Comparison of ENCODE assay signal across 8 cellular contexts in genomic region chr12:50283924-50284236, GRCh38. TPM values are rescaled to one million over a fixed set of nuclear protein-coding genes. Genes with fewer than 3 reads are reported as not detected.
DNase-seq lines count a peak whose midpoint lies in the region; ATAC-seq and TF ChIP-seq lines count a peak whose summit lies in the region.

No MANE protein-coding gene starts in this region.

- peak; percentile 58 for DNase-seq in activated CD8-positive, alpha-beta memory T cell treated with anti-CD3 and anti-CD28 coated beads for 24 hours
- no peak for DNase-seq in activated CD8-positive, alpha-beta memory T cell treated with anti-CD3 and anti-CD28 coated beads, Interleukin-2, amount 50 U/mL, for 4 hours
- DNase-seq in NCI-H69 (lab: John Stamatoyannopoulos, UW) (peak; percentile 68), dorsolateral prefrontal cortex (no peak), midbrain (lab: John Stamatoyannopoulos, UW) (peak; percentile 55), amniotic stem cell (lab: John Stamatoyannopoulos, UW) (no peak), NCI-H226 (no peak)

- no peak for ATAC-seq in GM21737 (IDR thresholded peaks at IDR 0.05; ENCODE audit: unreplicated experiment)

- H3K27me3 ChIP-seq in dorsolateral prefrontal cortex: no peaks in the 10 kb centered on the region

- H3K4me3 ChIP-seq in dorsolateral prefrontal cortex: peak overlapping the region; percentile 67 to 100 (median 94)

- H3K27ac ChIP-seq in dorsolateral prefrontal cortex: peak overlapping the region in 54 of 59 donors; percentile 24 to 92 (median 78)

- no peak for TF ChIP-seq CTCF in dorsolateral prefrontal cortex (IDR thresholded peaks at IDR 0.05 in 54 of 56, conservative IDR thresholded peaks at IDR 0.05 in 2 of 56; ENCODE audit: low read depth in 1 of 56, partially characterized antibody in 56 of 56)

- intact Hi-C loops in dorsolateral prefrontal cortex (cut with DNase I): loop anchor here in 1 of 2 donors (10.0 kb wide), 1 partner anchor 179 kb away; the partner anchor contains the start of gene GPD1

RNA-seq across cellular contexts. Expression of gene LIMA1, which starts 0.6 kb away (rescaled TPM):
- total RNA-seq in dorsolateral prefrontal cortex: 10 to 100 TPM; 11.9 to 34.8 (median 21.6) TPM

Comparison
In these comparisons a context has a peak if more than half of its experiments do, and no peak if none do; other contexts are left out.
1. DNase-seq: peak in activated CD8-positive, alpha-beta memory T cell treated with anti-CD3 and anti-CD28 coated beads for 24 hours (single experiment), NCI-H69 (single experiment) and midbrain (single experiment); none in activated CD8-positive, alpha-beta memory T cell treated with anti-CD3 and anti-CD28 coated beads, Interleukin-2, amount 50 U/mL, for 4 hours (single experiment), dorsolateral prefrontal cortex (0 of 10), amniotic stem cell (single experiment) and NCI-H226 (single experiment).